ENCODE assay signal across 7 cellular contexts in genomic region chr12:6376079-6376941, GRCh38. TPM values are rescaled to one million over a fixed set of nuclear protein-coding genes. Genes with fewer than 3 reads are reported as not detected.
A peak's percentile ranks its signal among the peaks of the same experiment; 100 is the strongest.
DNase-seq lines count a peak whose midpoint lies in the region; TF ChIP-seq lines count a peak whose summit lies in the region.

No MANE protein-coding gene starts in this region.

- H3K4me3 ChIP-seq in effector memory CD4-positive, alpha-beta T cell (ENCODE audit: insufficient read depth, low read depth, low read length, poor library complexity, severe bottlenecking): peak overlapping the region; percentile 36
- peak overlapping the region; percentile 1 to 98 for H3K4me3 ChIP-seq in mucosa of rectum (ENCODE audit: low read length in 2 of 2)

- peak overlapping the region; percentile 56 to 100 for H3K9ac ChIP-seq in mucosa of rectum (ENCODE audit: low read depth in 1 of 2, low read length in 2 of 2)

- peaks cover 19% of the 10 kb centered on the region for H3K4me1 ChIP-seq in effector memory CD4-positive, alpha-beta T cell (ENCODE audit: control insufficient read depth, insufficient read depth, low read length, poor library complexity, severe bottlenecking)
- H3K4me1 ChIP-seq in mucosa of rectum (ENCODE audit: control insufficient read depth in 2 of 2, insufficient read depth in 2 of 2, low read length in 2 of 2): peaks cover 53 to 56% of the 10 kb centered on the region in 2 donors

- peak; percentile 23 for TF ChIP-seq CTCF in GM12873 (IDR thresholded peaks at IDR 0.05; ENCODE audit: insufficient read depth, low read depth, low read length, missing control alignments)

- no peaks in the 10 kb centered on the region for H3K9me3 ChIP-seq in effector memory CD4-positive, alpha-beta T cell (ENCODE audit: control insufficient read depth, low read length)
- H3K9me3 ChIP-seq in mucosa of rectum (ENCODE audit: control insufficient read depth in 2 of 2, low read length in 2 of 2): no peaks in the 10 kb centered on the region

- no peaks in the 10 kb centered on the region for H3K36me3 ChIP-seq in effector memory CD4-positive, alpha-beta T cell (ENCODE audit: control insufficient read depth, insufficient read depth, low read length)
- peaks cover 0 to 4% of the 10 kb centered on the region in 2 donors for H3K36me3 ChIP-seq in mucosa of rectum (ENCODE audit: control insufficient read depth in 2 of 2, insufficient read depth in 2 of 2, low read length in 2 of 2)

- DNase-seq in NCI-H460 (ENCODE audit: extremely low read depth, low read depth) (peak; percentile 33), RKO (ENCODE audit: low spot score) (no peak), NCI-H82 treated with DMSO at 0.1 percent for 48 hours (lab: John Stamatoyannopoulos, UW; ENCODE audit: unreplicated experiment) (no peak), COR-L47 (lab: John Stamatoyannopoulos, UW) (no peak)
- no peak for DNase-seq in effector memory CD4-positive, alpha-beta T cell

- H3K27ac ChIP-seq in effector memory CD4-positive, alpha-beta T cell (ENCODE audit: insufficient read depth, low read length, poor library complexity, severe bottlenecking): no peak overlapping the region
- H3K27ac ChIP-seq in mucosa of rectum (ENCODE audit: low read depth in 2 of 2, low read length in 2 of 2): peak overlapping the region; percentile 95 to 99

- no peaks in the 10 kb centered on the region for H3K27me3 ChIP-seq in effector memory CD4-positive, alpha-beta T cell (replicated peaks; ENCODE audit: control insufficient read depth, insufficient read depth, low read length, poor library complexity, severe bottlenecking)
- H3K27me3 ChIP-seq in mucosa of rectum (ENCODE audit: control insufficient read depth in 2 of 2, insufficient read depth in 2 of 2, low read length in 2 of 2): peaks cover 0 to 3% of the 10 kb centered on the region in 2 donors

RNA-seq across cellular contexts. Expression of gene SCNN1A, which starts 0.9 kb away (rescaled TPM):
- 0.29 and 1.7 TPM in 2 replicates for total RNA-seq in NCI-H460 (2014; rRNA removed; shearing (Covaris generic))
- 1.2 and 3.0 TPM in 2 replicates for polyA plus RNA-seq in NCI-H460 (2014; cell fraction: nucleus; rRNA removed)

RNA-seq across cellular contexts. Expression of gene LTBR, which starts 7.7 kb away (rescaled TPM):
- total RNA-seq in NCI-H460 (2014; rRNA removed; shearing (Covaris generic)): 80.4 and 82.9 TPM in 2 replicates
- 170 and 268 TPM in 2 replicates for polyA plus RNA-seq in NCI-H460 (2014; cell fraction: nucleus; rRNA removed)

RNA-seq across cellular contexts. Expression of gene TNFRSF1A, which starts 34.4 kb away (rescaled TPM):
- 180 and 190 TPM in 2 replicates for total RNA-seq in NCI-H460 (2014; rRNA removed; shearing (Covaris generic))
- 144 and 152 TPM in 2 replicates for polyA plus RNA-seq in NCI-H460 (2014; cell fraction: nucleus; rRNA removed)
